Comparison of ENCODE assay signal across 13 cellular contexts in the genomic region with DNA sequence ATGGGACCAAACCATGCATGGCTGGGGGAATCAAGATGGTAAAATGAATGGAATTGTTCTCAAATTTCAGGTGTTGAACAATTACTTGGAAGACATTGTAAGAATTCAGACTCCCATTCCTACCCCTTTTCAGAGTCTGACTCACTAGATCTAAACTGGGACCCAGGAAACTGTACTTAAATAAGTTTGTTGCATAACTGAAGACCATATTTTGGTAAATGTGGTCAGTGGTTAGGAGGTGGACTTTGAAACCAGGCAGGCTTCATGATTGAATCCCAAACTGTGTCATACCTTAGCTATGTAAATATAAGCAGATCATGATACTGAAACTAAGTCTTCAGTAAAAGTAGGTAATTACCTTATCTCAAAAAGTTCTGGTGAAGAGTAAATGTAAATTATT. TPM values are rescaled to one million over a fixed set of nuclear protein-coding genes. Genes with fewer than 3 reads are reported as not detected.
DNase-seq lines count a peak whose midpoint lies in the region; ATAC-seq and TF ChIP-seq lines count a peak whose summit lies in the region.
"Had no signal": no experiment of that assay in that cellular context is flagged by ENCODE, and none has a peak within 500 bp of the region (broad histone marks: within the 10 kb centered on the region; RNA-seq: fewer than 3 reads in every experiment).

No MANE protein-coding gene starts in this region.

- H3K27ac ChIP-seq in foreskin keratinocyte (no peak overlapping the region), GM23248 (no peak overlapping the region), adrenal gland (no peak overlapping the region)
- H3K27ac ChIP-seq: tibial nerve had no signal

- no peak for TF ChIP-seq POLR2A in adrenal gland (IDR thresholded peaks at IDR 0.05)

- ATAC-seq in GM18870 (IDR thresholded peaks at IDR 0.05; ENCODE audit: unreplicated experiment) (peak; percentile 99), HG02571 (IDR thresholded peaks at IDR 0.05; ENCODE audit: unreplicated experiment) (peak; percentile 89), HG03521 (IDR thresholded peaks at IDR 0.05; ENCODE audit: unreplicated experiment) (peak; percentile 93), foreskin keratinocyte (peak; percentile 90)

- H3K9ac ChIP-seq in GM23248: no peak overlapping the region

- intact Hi-C loops in adrenal gland (cut with DNase I): loop anchor here in 1 of 2 donors (5.0 kb wide), 1 partner anchor 88 kb away; no protein-coding TSS in a partner anchor

- H3K4me1 ChIP-seq in foreskin keratinocyte (no peaks in the 10 kb centered on the region), GM23248 (ENCODE audit: insufficient read depth) (no peaks in the 10 kb centered on the region), adrenal gland (replicated peaks in 1 of 2) (no peaks in the 10 kb centered on the region)
- H3K4me1 ChIP-seq: tibial nerve had no signal

- H3K9me2 ChIP-seq in GM23248 (ENCODE audit: insufficient read depth): no peaks in the 10 kb centered on the region

- H4K20me1 ChIP-seq in GM23248 (ENCODE audit: insufficient read depth): no peaks in the 10 kb centered on the region

- DNase-seq in foreskin keratinocyte (peak; percentile 88 to 94), activated gamma-delta T cell (lab: John Stamatoyannopoulos, UW) (no peak), GM23248 (no peak), adrenal gland (no peak), NCI-H345 treated with DMSO at 0.1 percent for 48 hours (lab: John Stamatoyannopoulos, UW; ENCODE audit: unreplicated experiment) (no peak)
- DNase-seq: activated effector memory CD4-positive, alpha-beta T cell treated with Interleukin-2 at 50 U/mL for 16 hours; NCI-H1048; stimulated activated CD4-positive, alpha-beta T cell treated with anti-CD3 and anti-CD28 coated beads, Interleukin-15, amount 100 ng/mL, for 24 hours; T-helper 1 cell had no signal

- in situ Hi-C loops in GM23248 (cut with MboI): no loop called here

- H3K36me3 ChIP-seq in GM23248 (ENCODE audit: low read depth) (no peaks in the 10 kb centered on the region), adrenal gland (replicated peaks in 1 of 2) (no peaks in the 10 kb centered on the region)
- H3K36me3 ChIP-seq: tibial nerve had no signal

- no peak overlapping the region for H3K4me2 ChIP-seq in GM23248 (ENCODE audit: unreplicated experiment)

- no peak overlapping the region for H2AFZ ChIP-seq in GM23248

- no peaks in the 10 kb centered on the region for H3K79me2 ChIP-seq in GM23248 (ENCODE audit: insufficient read depth)

- no peaks in the 10 kb centered on the region for H3F3A ChIP-seq in GM23248 (ENCODE audit: insufficient read depth)

- TF ChIP-seq CTCF in foreskin keratinocyte (conservative IDR thresholded peaks at IDR 0.05) (no peak), adrenal gland (IDR thresholded peaks at IDR 0.05) (no peak)

- H3K9me3 ChIP-seq in GM23248 (ENCODE audit: low read depth) (no peaks in the 10 kb centered on the region), adrenal gland (replicated peaks in 1 of 3) (no peaks in the 10 kb centered on the region)

- H3K27me3 ChIP-seq in foreskin keratinocyte (no peaks in the 10 kb centered on the region), GM23248 (replicated peaks; ENCODE audit: insufficient read depth) (no peaks in the 10 kb centered on the region), adrenal gland (no peaks in the 10 kb centered on the region)
- H3K27me3 ChIP-seq: tibial nerve had no signal

- no peak overlapping the region for H3K4me3 ChIP-seq in GM23248
- no peak overlapping the region for H3K4me3 ChIP-seq in adrenal gland
- H3K4me3 ChIP-seq: tibial nerve had no signal

RNA-seq across cellular contexts. Expression of a gene that starts 41.7 kb away (rescaled TPM):
- total RNA-seq in foreskin keratinocyte: 60.3 and 79.8 TPM in 2 replicates
- polyA plus RNA-seq in foreskin keratinocyte: 53.2 and 79.2 TPM in 2 replicates
- 20.9 and 26.7 TPM in 2 replicates for total RNA-seq in GM23248 (2014; rRNA removed; shearing (Covaris generic))
- polyA plus RNA-seq in GM23248 (2016; fragmentation: Nextera tagmentation; extraction: Ambion mirVana): 32.2 and 34.8 TPM in 2 replicates
- 10 to 100 TPM in 1 of 8 donors, 1 to 10 TPM in 7; 2.6 to 13.6 (median 3.7) TPM for total RNA-seq in adrenal gland
- polyA plus RNA-seq in adrenal gland: 1 to 10 TPM; 3.2 to 9.2 (median 4.3) TPM

Comparison
In these comparisons a context has a peak if more than half of its experiments do, and no peak if none do; other contexts are left out.
1. DNase-seq: peak in foreskin keratinocyte (2 of 2); none in activated gamma-delta T cell (single experiment), GM23248 (single experiment), adrenal gland (0 of 7) and NCI-H345 treated with DMSO at 0.1 percent for 48 hours (single experiment).
2. Peak in every context shown above with its lines, with median percentiles within 50 percentile points of each other: ATAC-seq.